Comparison of ENCODE assay signal across 1 cellular context in the genomic region with DNA sequence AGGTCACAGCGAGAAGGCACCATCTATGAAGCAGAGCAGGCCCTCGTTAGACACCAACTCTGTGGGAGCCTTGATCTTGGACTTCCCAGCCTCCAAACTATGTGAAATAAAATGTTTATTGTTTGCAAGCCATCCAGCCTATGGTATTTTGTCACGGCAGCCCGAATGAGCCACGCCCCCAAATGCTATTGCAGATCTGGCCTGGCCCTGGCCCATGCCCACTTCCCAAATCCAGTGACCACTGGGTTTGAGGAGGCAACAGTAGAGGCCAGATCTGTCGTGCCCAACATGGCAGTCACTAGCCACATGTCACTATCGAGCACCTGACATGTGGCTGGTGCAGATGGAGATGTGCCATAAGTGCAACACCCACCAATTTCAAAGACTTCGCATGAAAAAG.
TF ChIP-seq lines count a peak whose summit lies in the region.

No MANE protein-coding gene starts in this region.

TF ChIP-seq in GM12878, 131 proteins besides CTCF, POLR2A, EP300 and RAD21:
- TF ChIP-seq, protein P1, sequence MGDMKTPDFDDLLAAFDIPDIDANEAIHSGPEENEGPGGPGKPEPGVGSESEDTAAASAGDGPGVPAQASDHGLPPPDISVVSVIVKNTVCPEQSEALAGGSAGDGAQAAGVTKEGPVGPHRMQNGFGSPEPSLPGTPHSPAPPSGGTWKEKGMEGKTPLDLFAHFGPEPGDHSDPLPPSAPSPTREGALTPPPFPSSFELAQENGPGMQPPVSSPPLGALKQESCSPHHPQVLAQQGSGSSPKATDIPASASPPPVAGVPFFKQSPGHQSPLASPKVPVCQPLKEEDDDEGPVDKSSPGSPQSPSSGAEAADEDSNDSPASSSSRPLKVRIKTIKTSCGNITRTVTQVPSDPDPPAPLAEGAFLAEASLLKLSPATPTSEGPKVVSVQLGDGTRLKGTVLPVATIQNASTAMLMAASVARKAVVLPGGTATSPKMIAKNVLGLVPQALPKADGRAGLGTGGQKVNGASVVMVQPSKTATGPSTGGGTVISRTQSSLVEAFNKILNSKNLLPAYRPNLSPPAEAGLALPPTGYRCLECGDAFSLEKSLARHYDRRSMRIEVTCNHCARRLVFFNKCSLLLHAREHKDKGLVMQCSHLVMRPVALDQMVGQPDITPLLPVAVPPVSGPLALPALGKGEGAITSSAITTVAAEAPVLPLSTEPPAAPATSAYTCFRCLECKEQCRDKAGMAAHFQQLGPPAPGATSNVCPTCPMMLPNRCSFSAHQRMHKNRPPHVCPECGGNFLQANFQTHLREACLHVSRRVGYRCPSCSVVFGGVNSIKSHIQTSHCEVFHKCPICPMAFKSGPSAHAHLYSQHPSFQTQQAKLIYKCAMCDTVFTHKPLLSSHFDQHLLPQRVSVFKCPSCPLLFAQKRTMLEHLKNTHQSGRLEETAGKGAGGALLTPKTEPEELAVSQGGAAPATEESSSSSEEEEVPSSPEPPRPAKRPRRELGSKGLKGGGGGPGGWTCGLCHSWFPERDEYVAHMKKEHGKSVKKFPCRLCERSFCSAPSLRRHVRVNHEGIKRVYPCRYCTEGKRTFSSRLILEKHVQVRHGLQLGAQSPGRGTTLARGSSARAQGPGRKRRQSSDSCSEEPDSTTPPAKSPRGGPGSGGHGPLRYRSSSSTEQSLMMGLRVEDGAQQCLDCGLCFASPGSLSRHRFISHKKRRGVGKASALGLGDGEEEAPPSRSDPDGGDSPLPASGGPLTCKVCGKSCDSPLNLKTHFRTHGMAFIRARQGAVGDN (IDR thresholded peaks at IDR 0.05): no peak
- TF ChIP-seq POLR2AphosphoS2 (IDR thresholded peaks at IDR 0.05; ENCODE audit: low read depth, low read length) (no peak), REST (IDR thresholded peaks at IDR 0.05; ENCODE audit: low read depth, low read length) (no peak), HDGF (IDR thresholded peaks at IDR 0.05) (no peak), HDAC6 (IDR thresholded peaks at IDR 0.05; ENCODE audit: unreplicated experiment) (no peak), FOS (IDR thresholded peaks at IDR 0.05; ENCODE audit: borderline replicate concordance, extremely low read depth, insufficient read length) (no peak), KAT2A (conservative IDR thresholded peaks at IDR 0.05; ENCODE audit: control insufficient read depth, low read depth, low read length) (no peak)
